9 cellular contexts compared by ENCODE assay signal in genomic region chr3:168093790-168094189, GRCh38. TPM values are rescaled to one million over a fixed set of nuclear protein-coding genes. Genes with fewer than 3 reads are reported as not detected.
DNase-seq lines count a peak whose midpoint lies in the region; ATAC-seq and TF ChIP-seq lines count a peak whose summit lies in the region.
"Had no signal": no experiment of that assay in that cellular context is flagged by ENCODE, and none has a peak within 500 bp of the region (broad histone marks: within the 10 kb centered on the region; RNA-seq: fewer than 3 reads in every experiment).

No MANE protein-coding gene starts in this region.

- H3K36me3 ChIP-seq in SJSA1: no peaks in the 10 kb centered on the region

- no peak overlapping the region for H3K27ac ChIP-seq in SJSA1

- peak overlapping the region; percentile 71 for H3K4me3 ChIP-seq in GM12865 (ENCODE audit: low read depth, low read length)
- peak overlapping the region; percentile 73 for H3K4me3 ChIP-seq in SJSA1
- H3K4me3 ChIP-seq in fibroblast of pulmonary artery (replicated peaks; ENCODE audit: low read depth, low read length): peak overlapping the region; percentile 82
- peak overlapping the region; percentile 84 for H3K4me3 ChIP-seq in retinal pigment epithelial cell (ENCODE audit: low read length)

- H3K9me3 ChIP-seq in SJSA1 (replicated peaks): no peaks in the 10 kb centered on the region

- TF ChIP-seq CTCF in GM12865 (IDR thresholded peaks at IDR 0.05; ENCODE audit: insufficient read depth, low read depth, low read length, missing control alignments) (no peak), fibroblast of pulmonary artery (IDR thresholded peaks at IDR 0.05; ENCODE audit: low read length, missing control alignments) (no peak), retinal pigment epithelial cell (conservative IDR thresholded peaks at IDR 0.05; ENCODE audit: low read depth, low read length) (no peak)

- H3K27me3 ChIP-seq in SJSA1 (replicated peaks): no peaks in the 10 kb centered on the region

- no peak for ATAC-seq in GM19023 (IDR thresholded peaks at IDR 0.05; ENCODE audit: unreplicated experiment)

- H3K4me1 ChIP-seq in SJSA1 (replicated peaks): peaks cover 33% of the 10 kb centered on the region

- DNase-seq in GM12865 (ENCODE audit: low read depth): no peak
- DNase-seq in SJSA1 (ENCODE audit: low read depth in 1 of 2, low spot score in 2 of 2): no peak
- no peak for DNase-seq in fibroblast of pulmonary artery (ENCODE audit: low read depth)
- no peak for DNase-seq in retinal pigment epithelial cell (ENCODE audit: low read depth)
- no peak for DNase-seq in HuH-7.5 (ENCODE audit: low spot score)
- no peak for DNase-seq in GF-D8 (lab: John Stamatoyannopoulos, UW)
- DNase-seq in D341Med (ENCODE audit: low spot score): no peak
- DNase-seq: SHP77 had no signal

RNA-seq across cellular contexts. Expression of gene GOLIM4, which starts 1.9 kb away (rescaled TPM):
- 55.9 and 77.8 TPM in 2 replicates for total RNA-seq in SJSA1 (2014; rRNA removed; shearing (Covaris generic))
